ENCODE assay signal across 8 cellular contexts in the genomic region with DNA sequence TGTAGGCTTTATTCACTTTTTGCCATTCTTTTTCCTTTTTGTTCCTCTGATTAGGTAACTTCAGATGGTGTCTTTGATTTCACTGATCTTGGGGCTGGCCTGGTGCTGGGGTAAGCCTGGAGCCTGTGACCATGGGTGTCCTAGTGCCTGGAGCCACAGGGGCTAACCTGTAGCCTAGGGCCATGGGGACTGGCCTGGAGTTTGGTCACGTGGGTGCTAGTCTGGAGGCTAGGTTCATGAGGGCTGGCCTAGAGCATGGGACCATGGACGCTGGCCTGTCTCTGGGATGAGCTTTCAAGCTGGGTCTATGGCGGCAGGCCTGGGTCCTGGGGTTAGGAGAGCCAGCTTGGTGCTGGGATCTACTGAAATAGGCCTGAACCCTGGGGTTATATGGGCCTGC.
"Had no signal": no experiment of that assay in that cellular context is flagged by ENCODE, and none has a peak within 500 bp of the region (broad histone marks: within the 10 kb centered on the region; RNA-seq: fewer than 3 reads in every experiment).

No MANE protein-coding gene starts in this region.

- H3K27ac ChIP-seq: HL-60, KMS-11 had no signal

- ATAC-seq: HepG2, K562 had no signal

- DNase-seq: IMR-90, KBM-7, KG1 had no signal

- H3K4me2 ChIP-seq: KMS-11 had no signal

- H3K9ac ChIP-seq: KMS-11 had no signal

- FAIRE-seq: HepG2, HTR-8/SVneo, K562 had no signal

- H3K4me3 ChIP-seq: K562 had no signal
